In the genomic region with DNA sequence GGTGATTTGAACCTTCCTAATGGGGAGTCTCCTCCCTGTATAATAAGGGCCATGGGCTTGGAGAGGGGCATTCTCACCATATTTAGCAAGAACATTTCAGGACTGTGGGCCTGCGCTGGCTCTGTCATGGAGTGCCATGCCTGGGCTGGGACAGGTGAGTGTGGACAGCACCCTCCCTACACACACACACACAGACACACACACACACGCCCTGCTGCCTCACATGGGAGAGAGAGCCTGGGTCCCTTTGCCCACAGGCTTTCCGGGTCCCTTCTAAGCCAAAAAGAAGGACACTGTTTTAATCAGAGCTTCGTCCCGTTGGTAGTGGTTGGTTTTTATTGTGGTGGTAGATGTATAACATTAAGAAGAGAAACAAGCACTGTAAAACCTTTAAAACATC, we compare ENCODE assay signal across 26 cellular contexts.
"Had no signal": no experiment of that assay in that cellular context is flagged by ENCODE, and none has a peak within 500 bp of the region (broad histone marks: within the 10 kb centered on the region; RNA-seq: fewer than 3 reads in every experiment).

No MANE protein-coding gene starts in this region.

- H3K36me3 Mint-ChIP-seq: activated CD4-positive, alpha-beta memory T cell treated with anti-CD3 and anti-CD28 coated beads for 36 hours; activated naive CD4-positive, alpha-beta T cell treated with anti-CD3 and anti-CD28 coated beads, Interleukin-2, amount 50 U/mL, for 72 hours; brain had no signal

- DNase-seq: activated B cell treated with CpG ODN at 0.5 μM for 24 hours; activated CD4-positive, alpha-beta memory T cell treated with anti-CD3 and anti-CD28 coated beads for 36 hours; activated CD4-positive, alpha-beta T cell treated with anti-CD3 and anti-CD28 coated beads, Interleukin-2, amount 10 ng/mL, durations not matched to agents 7 days and 5 days; activated CD8-positive, alpha-beta memory T cell treated with anti-CD3 and anti-CD28 coated beads for 24 hours; activated effector memory CD4-positive, alpha-beta T cell treated with anti-CD3 and anti-CD28 coated beads, Interleukin-2, amount 50 U/mL, for 16 hours; activated naive CD4-positive, alpha-beta T cell treated with Interleukin-2 at 50 U/mL for 16 hours; activated naive CD8-positive, alpha-beta T cell treated with anti-CD3 and anti-CD28 coated beads, Interleukin-2, amount 50 U/mL, for 24 hours; activated T-cell treated with anti-CD3 and anti-CD28 coated beads, Interleukin-2, amount 50 U/mL, for 4 hours; MG63; NCI-H1105; NCI-H1436; NCI-H1694 treated with DMSO at 0.1 percent for 48 hours; NCI-H2029 treated with DMSO at 0.1 percent for 48 hours; NCI-H446; NCI-H524; NCI-H774; NK-92 treated with Interleukin-12 subunit alpha and Interleukin-12 subunit beta, amount 100 ng/mL, for 24 hours; OCI-M1; SHP77; T-helper 9 cell had no signal

- H3K27ac Mint-ChIP-seq: activated B cell treated with CpG ODN at 0.5 μM for 24 hours; activated CD4-positive, alpha-beta memory T cell treated with anti-CD3 and anti-CD28 coated beads for 36 hours; activated CD4-positive, alpha-beta T cell treated with anti-CD3 and anti-CD28 coated beads, Interleukin-2, amount 10 ng/mL, durations not matched to agents 7 days and 5 days; activated naive CD4-positive, alpha-beta T cell treated with anti-CD3 and anti-CD28 coated beads, Interleukin-2, amount 50 U/mL, for 72 hours; activated naive CD8-positive, alpha-beta T cell treated with anti-CD3 and anti-CD28 coated beads, Interleukin-2, amount 50 U/mL, for 24 hours; T-helper 1 cell treated with Interleukin-12 subunit alpha and Interleukin-12 subunit beta and Interleukin-4 antibody, amounts not matched to agents 30 μg/mL and 1 μg/mL, for 36 hours had no signal

- H3K4me1 Mint-ChIP-seq: activated B cell treated with CpG ODN at 0.5 μM for 24 hours; activated CD4-positive, alpha-beta T cell treated with anti-CD3 and anti-CD28 coated beads, Interleukin-2, amount 10 ng/mL, durations not matched to agents 7 days and 5 days; activated naive CD8-positive, alpha-beta T cell treated with anti-CD3 and anti-CD28 coated beads, Interleukin-2, amount 50 U/mL, for 24 hours had no signal

- H3K9me3 ChIP-seq: MG63, SJSA1 had no signal

- H3K27me3 Mint-ChIP-seq: activated naive CD8-positive, alpha-beta T cell treated with anti-CD3 and anti-CD28 coated beads, Interleukin-2, amount 50 U/mL, for 24 hours; brain had no signal

- H3K4me1 ChIP-seq: SJSA1 had no signal

- H3K4me3 ChIP-seq: MG63, SJSA1 had no signal

- H3K27ac ChIP-seq: RWPE1, SJSA1 had no signal

- ATAC-seq: activated naive CD4-positive, alpha-beta T cell treated with anti-CD3 and anti-CD28 coated beads, Interleukin-2, amount 50 U/mL, for 72 hours; activated naive CD8-positive, alpha-beta T cell treated with anti-CD3 and anti-CD28 coated beads, Interleukin-2, amount 50 U/mL, for 24 hours; activated T-cell treated with anti-CD3 and anti-CD28 coated beads, Interleukin-2, amount 50 U/mL, for 4 hours; Panc1 had no signal

- H3K4me3 Mint-ChIP-seq: activated B cell treated with CpG ODN at 0.5 μM for 24 hours; activated CD4-positive, alpha-beta memory T cell treated with anti-CD3 and anti-CD28 coated beads for 36 hours; activated CD4-positive, alpha-beta T cell treated with anti-CD3 and anti-CD28 coated beads, Interleukin-2, amount 10 ng/mL, durations not matched to agents 7 days and 5 days; activated naive CD8-positive, alpha-beta T cell treated with anti-CD3 and anti-CD28 coated beads, Interleukin-2, amount 50 U/mL, for 24 hours; activated T-cell treated with anti-CD3 and anti-CD28 coated beads, Interleukin-2, amount 50 U/mL, for 4 hours; brain; T-helper 1 cell treated with Interleukin-12 subunit alpha and Interleukin-12 subunit beta and Interleukin-4 antibody, amounts not matched to agents 30 μg/mL and 1 μg/mL, for 36 hours had no signal

- H3K36me3 ChIP-seq: MG63, SJSA1 had no signal

- H3K9me3 Mint-ChIP-seq: activated B cell treated with CpG ODN at 0.5 μM for 24 hours; activated CD4-positive, alpha-beta memory T cell treated with anti-CD3 and anti-CD28 coated beads for 36 hours; activated CD4-positive, alpha-beta T cell treated with anti-CD3 and anti-CD28 coated beads, Interleukin-2, amount 10 ng/mL, durations not matched to agents 7 days and 5 days; activated naive CD4-positive, alpha-beta T cell treated with anti-CD3 and anti-CD28 coated beads, Interleukin-2, amount 50 U/mL, for 72 hours; activated naive CD8-positive, alpha-beta T cell treated with anti-CD3 and anti-CD28 coated beads, Interleukin-2, amount 50 U/mL, for 24 hours; activated T-cell treated with anti-CD3 and anti-CD28 coated beads, Interleukin-2, amount 50 U/mL, for 4 hours; brain; T-helper 1 cell treated with Interleukin-12 subunit alpha and Interleukin-12 subunit beta and Interleukin-4 antibody, amounts not matched to agents 30 μg/mL and 1 μg/mL, for 36 hours had no signal
